8 cellular contexts compared by ENCODE assay signal in the genomic region with DNA sequence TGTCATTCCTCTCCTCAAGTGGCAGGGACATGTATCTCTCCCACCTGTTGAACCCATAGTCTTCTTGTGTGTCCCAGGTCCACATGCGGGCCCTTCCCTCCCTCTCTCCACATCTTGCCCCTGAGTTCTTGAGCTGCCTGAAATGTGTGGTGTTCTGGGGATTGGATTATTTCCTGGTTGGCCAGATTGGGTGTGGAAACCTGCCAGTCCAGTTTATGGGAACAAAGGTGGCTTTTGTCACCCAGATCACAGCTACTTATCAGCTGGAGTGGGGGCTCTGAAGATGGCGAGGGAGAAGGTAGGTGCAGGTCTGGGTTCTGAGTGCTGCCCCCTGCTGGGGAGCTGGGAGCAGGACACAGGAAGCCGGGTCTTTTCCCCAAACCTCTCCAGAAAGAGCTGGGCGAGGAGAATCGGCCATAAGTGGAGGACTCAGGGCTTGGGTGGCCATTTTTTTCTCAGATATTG. TPM values are rescaled to one million over a fixed set of nuclear protein-coding genes. Genes with fewer than 3 reads are reported as not detected.
A peak's percentile ranks its signal among the peaks of the same experiment; 100 is the strongest.
DNase-seq lines count a peak whose midpoint lies in the region; ATAC-seq and TF ChIP-seq lines count a peak whose summit lies in the region.

No MANE protein-coding gene starts in this region.

- no peak overlapping the region for H3K4me3 Mint-ChIP-seq in nephron progenitor cell

- peaks cover 3% of the 10 kb centered on the region for H3K27me3 Mint-ChIP-seq in nephron progenitor cell (ENCODE audit: low read depth, poor library complexity)

- H3K27ac Mint-ChIP-seq in nephron progenitor cell, result peak overlapping the region; percentile 10

- H3K36me3 ChIP-seq in duodenal mucosa (ENCODE audit: control insufficient read depth in 1 of 2, insufficient read depth in 2 of 2, low read length in 2 of 2), result peaks cover 18 to 37% of the 10 kb centered on the region in 2 donors

- H3K4me3 ChIP-seq in AG04450 (ENCODE audit: low read depth, low read length), result no peak overlapping the region
- no peak overlapping the region for H3K4me3 ChIP-seq in WI38 (ENCODE audit: low read depth, low read length)
- peak overlapping the region; percentile 55 to 66 for H3K4me3 ChIP-seq in duodenal mucosa (ENCODE audit: low read depth in 1 of 2, low read length in 2 of 2)

- peaks cover 23% of the 10 kb centered on the region for H3K4me1 Mint-ChIP-seq in nephron progenitor cell

- no peaks in the 10 kb centered on the region for H3K9me3 ChIP-seq in AG04450 (ENCODE audit: control insufficient read depth, insufficient read depth, low read length)
- H3K9me3 ChIP-seq in duodenal mucosa (ENCODE audit: control insufficient read depth in 1 of 2, low read length in 2 of 2), result no peaks in the 10 kb centered on the region

- peak overlapping the region; percentile 55 to 59 for H3K9ac ChIP-seq in duodenal mucosa (ENCODE audit: low read depth in 1 of 2, low read length in 2 of 2)

- CTCF ChIA-PET in AG04450 (lab: Charles Lee), result interaction anchor here (0.9 to 9.9 kb wide), 14 partner anchors 8 to 383 kb away, joined by 3 to 151 read pairs (median 8); partner anchors contain the start of gene DTX4

- ATAC-seq in GM18505 (IDR thresholded peaks at IDR 0.05; ENCODE audit: unreplicated experiment) (peak; percentile 74), HG03354 (IDR thresholded peaks at IDR 0.05; ENCODE audit: poor library complexity, severe bottlenecking, unreplicated experiment) (peak; percentile 81), GM18870 (IDR thresholded peaks at IDR 0.05; ENCODE audit: unreplicated experiment) (no peak), HG03565 (IDR thresholded peaks at IDR 0.05; ENCODE audit: unreplicated experiment) (no peak)

- POLR2A ChIA-PET in AG04450 (lab: Yijun Ruan, JAX), result interaction anchor here (1.4 kb wide), 1 partner anchor 12 kb away, joined by 5 read pairs; no protein-coding TSS in a partner anchor

- DNase-seq in AG04450 (ENCODE audit: low read depth, low spot score) (no peak), nephron progenitor cell (peak; percentile 44)

- TF ChIP-seq POLR2A in GM18505 (IDR thresholded peaks at IDR 0.05; ENCODE audit: borderline replicate concordance, extremely low read depth, insufficient read depth, insufficient read length), result no peak

- peak; percentile 59 for TF ChIP-seq CTCF in AG04450 (IDR thresholded peaks at IDR 0.05; ENCODE audit: low read depth, low read length)
- peak; percentile 74 for TF ChIP-seq CTCF in WI38 (IDR thresholded peaks at IDR 0.05; ENCODE audit: low read depth, low read length)
- TF ChIP-seq CTCF in nephron progenitor cell (IDR thresholded peaks at IDR 0.05), result peak; percentile 55

- no peak overlapping the region for H3K27ac ChIP-seq in AG04450 (ENCODE audit: low read depth, low read length)
- peak overlapping the region; percentile 71 for H3K27ac ChIP-seq in duodenal mucosa (ENCODE audit: low read depth, low read length)

- peaks cover 54% of the 10 kb centered on the region for H3K36me3 Mint-ChIP-seq in nephron progenitor cell (ENCODE audit: low read depth)

- H3K27me3 ChIP-seq in AG04450 (ENCODE audit: control insufficient read depth, insufficient read depth, low read length), result no peaks in the 10 kb centered on the region
- H3K27me3 ChIP-seq in duodenal mucosa (ENCODE audit: control insufficient read depth in 1 of 2, insufficient read depth in 2 of 2, low read length in 2 of 2), result no peaks in the 10 kb centered on the region

- no peaks in the 10 kb centered on the region for H3K9me3 Mint-ChIP-seq in nephron progenitor cell

- peaks cover 92 to 95% of the 10 kb centered on the region in 2 donors for H3K4me1 ChIP-seq in duodenal mucosa (ENCODE audit: control insufficient read depth in 1 of 2, insufficient read depth in 2 of 2, low read length in 2 of 2)

RNA-seq across cellular contexts. Expression of gene DTX4, which starts 14.2 kb away (rescaled TPM):
- polyA plus RNA-seq in AG04450 (2011; rRNA removed), result 1.4 and 2.2 TPM in 2 replicates
- polyA minus RNA-seq in AG04450 (2011; rRNA and poly(A)+ RNA removed), result 3.2 and 5.3 TPM in 2 replicates

RNA-seq across cellular contexts. Expression of gene MPEG1, which starts 26.6 kb away (rescaled TPM):
- not detected in 2 replicates for polyA plus RNA-seq in AG04450 (2011; rRNA removed)
- polyA minus RNA-seq in AG04450 (2011; rRNA and poly(A)+ RNA removed), result not detected in 2 replicates

RNA-seq across cellular contexts. Expression of gene FAM111A, which starts 43.5 kb away (rescaled TPM):
- polyA plus RNA-seq in AG04450 (2011; rRNA removed), result 20.6 and 23.1 TPM in 2 replicates
- 13.2 and 15.0 TPM in 2 replicates for polyA minus RNA-seq in AG04450 (2011; rRNA and poly(A)+ RNA removed)

Comparison
In these comparisons a context has a peak if more than half of its experiments do, and no peak if none do; other contexts are left out.
1. H3K4me3 ChIP-seq: peak in duodenal mucosa (2 of 2); none in AG04450 (single experiment) and WI38 (single experiment).
2. ATAC-seq: peak in GM18505 (single experiment) and HG03354 (single experiment); none in GM18870 (single experiment) and HG03565 (single experiment).
3. Peak in every context shown above with its lines, with median percentiles within 50 percentile points of each other: CTCF ChIP-seq.